In genomic region chr1:201465698-201466290, GRCh38 we compare ENCODE assay signal across 15 cellular contexts. TPM values are rescaled to one million over a fixed set of nuclear protein-coding genes. Genes with fewer than 3 reads are reported as not detected.
A peak's percentile ranks its signal among the peaks of the same experiment; 100 is the strongest.
DNase-seq lines count a peak whose midpoint lies in the region; ATAC-seq, FAIRE-seq and TF ChIP-seq lines count a peak whose summit lies in the region.
"Had no signal": no experiment of that assay in that cellular context is flagged by ENCODE, and none has a peak within 500 bp of the region (broad histone marks: within the 10 kb centered on the region; RNA-seq: fewer than 3 reads in every experiment).

No MANE protein-coding gene starts in this region.

- H3K27me3 ChIP-seq in bronchial epithelial cell (ENCODE audit: control insufficient read depth, insufficient read depth, low read length) = no peaks in the 10 kb centered on the region
- H3K27me3 ChIP-seq in left lung = peaks cover 0 to 30% of the 10 kb centered on the region in 2 donors

- no peaks in the 10 kb centered on the region for H3K9me3 ChIP-seq in left lung
- H3K9me3 ChIP-seq: Caco-2 had no signal

- H3K4me3 ChIP-seq in HFF-Myc (replicated peaks; ENCODE audit: low read depth, low read length) (peak overlapping the region; percentile 99), bronchial epithelial cell (ENCODE audit: low read depth, low read length) (peak overlapping the region; percentile 83), left lung (peak overlapping the region; percentile 31 to 58)

- intact Hi-C loops in left lung (cut with DNase I) = no loop called here

- H3K4me1 ChIP-seq in left lung = peaks cover 34 to 57% of the 10 kb centered on the region in 2 donors

- ATAC-seq in left lung = no peak
- ATAC-seq: activated CD4-positive, CD25-positive, alpha-beta regulatory T cell treated with anti-CD3 and anti-CD28 coated beads, Interleukin-2, amount 50 U/mL, for 24 hours; activated T-helper 17 cell treated with anti-CD3 and anti-CD28 coated beads, Interleukin-2, amount 50 U/mL, for 72 hours; naive thymus-derived CD4-positive, alpha-beta T cell had no signal

- no peak for TF ChIP-seq CTCF in HFF-Myc (IDR thresholded peaks at IDR 0.05; ENCODE audit: low read depth, low read length, missing control alignments)
- no peak for TF ChIP-seq CTCF in bronchial epithelial cell (IDR thresholded peaks at IDR 0.05; ENCODE audit: insufficient read depth, low read length, severe bottlenecking)
- no peak for TF ChIP-seq CTCF in left lung (IDR thresholded peaks at IDR 0.05)

- DNase-seq in HFF-Myc (ENCODE audit: extremely low read depth, low read depth) (no peak), bronchial epithelial cell (ENCODE audit: low read depth) (no peak), left lung (no peak), substantia nigra (lab: John Stamatoyannopoulos, UW) (peak in 1 of 49 donors; percentile 48), NAMALWA (ENCODE audit: low spot score) (no peak), midbrain (lab: John Stamatoyannopoulos, UW) (no peak)
- no peak for DNase-seq in stimulated activated naive CD4-positive, alpha-beta T cell treated with Interleukin-2 at 50 U/mL for 16 hours (lab: John Stamatoyannopoulos, UW)
- DNase-seq in stimulated activated CD4-positive, alpha-beta T cell treated with anti-CD3 and anti-CD28 coated beads, Interleukin-2, amount 100 ng/mL, for 24 hours = no peak
- DNase-seq: Caco-2; naive thymus-derived CD4-positive, alpha-beta T cell; NCI-H510A; stimulated activated CD4-positive, alpha-beta T cell treated with anti-CD3 and anti-CD28 coated beads, Interleukin-1b, Interleukin-23, amount 100 ng/mL, for 48 hours had no signal

- H3K27ac ChIP-seq in left lung (peak overlapping the region in 1 of 2 donors; percentile 39), substantia nigra (ENCODE audit: low read depth, low read length, poor library complexity, severe bottlenecking) (peak overlapping the region; percentile 97)

- FAIRE-seq in bronchial epithelial cell (lab: Jason Lieb, UNC) = no peak
- FAIRE-seq: GM19239 had no signal

- peaks cover 12% of the 10 kb centered on the region for H3K36me3 ChIP-seq in bronchial epithelial cell (ENCODE audit: control insufficient read depth, insufficient read depth, low read length)
- peaks cover 0 to 19% of the 10 kb centered on the region in 2 donors for H3K36me3 ChIP-seq in left lung

RNA-seq across cellular contexts. Expression of gene PHLDA3, which starts 3.2 kb away (rescaled TPM):
- 118 and 190 TPM in 2 replicates for total RNA-seq in bronchial epithelial cell
- total RNA-seq in left lung = 10 to 100 TPM; 46.8 to 82.7 TPM

RNA-seq across cellular contexts. Expression of gene CSRP1, which starts 41.1 kb away (rescaled TPM):
- total RNA-seq in bronchial epithelial cell (257 and 258 TPM in 2 replicates), left lung (100 to 1,000 TPM; 216 to 235 TPM)

RNA-seq across cellular contexts. Expression of gene TNNI1, which starts 44.3 kb away (rescaled TPM):
- total RNA-seq in bronchial epithelial cell (under 0.01 TPM in 1 of 2 replicates, not detected in the other), left lung (under 1 TPM in 1 of 2 donors, not detected in 1; 0.38 TPM)
- total RNA-seq: activated T-helper 17 cell treated with anti-CD3 and anti-CD28 coated beads, Interleukin-2, amount 50 U/mL, for 72 hours; Caco-2; naive thymus-derived CD4-positive, alpha-beta T cell had no signal

Comparison
In these comparisons a context has a peak if more than half of its experiments do, and no peak if none do; other contexts are left out.
1. H3K4me3 ChIP-seq: peak in every context shown above with its lines; median percentile 99 in HFF-Myc; 83 in bronchial epithelial cell; 44 in left lung.